ENCODE assay signal across 24 cellular contexts in genomic region chr11:62847767-62848314, GRCh38. TPM values are rescaled to one million over a fixed set of nuclear protein-coding genes. Genes with fewer than 3 reads are reported as not detected.
"Had no signal": no experiment of that assay in that cellular context is flagged by ENCODE, and none has a peak within 500 bp of the region (broad histone marks: within the 10 kb centered on the region; RNA-seq: fewer than 3 reads in every experiment).

No MANE protein-coding gene starts in this region.

- H3K9me3 ChIP-seq: body of pancreas, esophagus squamous epithelium, heart right ventricle, neutrophil, pancreas, sigmoid colon, stomach had no signal

- H3K4me1 ChIP-seq: body of pancreas had no signal

- H3K27me3 ChIP-seq: body of pancreas, esophagus squamous epithelium, heart right ventricle, neutrophil, pancreas, sigmoid colon, stomach had no signal

- DNase-seq: activated CD4-positive, CD25-positive, alpha-beta regulatory T cell treated with anti-CD3 and anti-CD28 coated beads, Interleukin-2, amount 50 U/mL, for 72 hours; activated CD8-positive, alpha-beta memory T cell treated with anti-CD3 and anti-CD28 coated beads for 24 hours; activated gamma-delta T cell treated with Interleukin-2 at 50 U/mL for 16 hours; body of pancreas; caudate nucleus; effector memory CD8-positive, alpha-beta T cell; esophagus squamous epithelium; heart right ventricle; mesenchymal stem cell; natural killer cell; pancreas; sigmoid colon; stimulated activated CD4-positive, alpha-beta T cell treated with anti-CD3 and anti-CD28 coated beads, Interleukin-4, amount 100 ng/mL, for 4 hours; stomach; trophoblast cell had no signal

- H3K9me3 Mint-ChIP-seq: activated naive CD4-positive, alpha-beta T cell treated with anti-CD3 and anti-CD28 coated beads, Interleukin-2, amount 50 U/mL, for 72 hours; activated T-helper 1 cell treated with anti-CD3 and anti-CD28 coated beads, Interleukin-12 subunit alpha, Interleukin-12 subunit beta, Interleukin-2, Interleukin-4 antibody, amounts not matched to agents 30 ng/mL and 10 ng/mL and 1 ng/mL, durations not matched to agents 14 hours and 24 hours and 36 hours; effector memory CD8-positive, alpha-beta T cell; natural killer cell had no signal

- H3K27ac Mint-ChIP-seq: activated T-helper 1 cell treated with anti-CD3 and anti-CD28 coated beads, Interleukin-12 subunit alpha, Interleukin-12 subunit beta, Interleukin-2, Interleukin-4 antibody, amounts not matched to agents 30 ng/mL and 10 ng/mL and 1 ng/mL, durations not matched to agents 14 hours and 24 hours and 36 hours; effector memory CD8-positive, alpha-beta T cell; natural killer cell had no signal

- ATAC-seq: body of pancreas; effector memory CD8-positive, alpha-beta T cell; heart right ventricle; natural killer cell; pancreas; SK-N-SH treated with all-trans-retinoic acid at 6 μM for 48 hours had no signal

- H3K4me3 Mint-ChIP-seq: activated T-helper 1 cell treated with anti-CD3 and anti-CD28 coated beads, Interleukin-12 subunit alpha, Interleukin-12 subunit beta, Interleukin-2, Interleukin-4 antibody, amounts not matched to agents 30 ng/mL and 10 ng/mL and 1 ng/mL, durations not matched to agents 14 hours and 24 hours and 36 hours; effector memory CD8-positive, alpha-beta T cell; natural killer cell had no signal

- H3K27me3 Mint-ChIP-seq: effector memory CD8-positive, alpha-beta T cell had no signal

- H3K4me3 ChIP-seq: body of pancreas, esophagus squamous epithelium, heart right ventricle, pancreas, sigmoid colon, stomach had no signal

RNA-seq across cellular contexts. Expression of gene TEX54, which starts 15.2 kb away (rescaled TPM):
- total RNA-seq: body of pancreas; dermis microvascular lymphatic vessel endothelial cell; esophagus squamous epithelium; heart right ventricle; lower leg skin; mucosa of gallbladder; natural killer cell; pancreas; stomach; T-helper 1 cell treated with Interleukin-12 subunit alpha and Interleukin-12 subunit beta and Interleukin-4 antibody, amounts not matched to agents 30 ng/mL and 1 ng/mL, for 36 hours; temporal lobe had no signal
